Comparison of ENCODE assay signal across 1 cellular context in genomic region chr11:62542111-62542745, GRCh38.
TF ChIP-seq lines count a peak whose summit lies in the region.

No MANE protein-coding gene starts in this region.

TF ChIP-seq in WTC11, 78 proteins besides CTCF, POLR2A, EP300 and RAD21 (continued from another document):
- TF ChIP-seq USF1 (CRISPR knock-in tag; IDR thresholded peaks at IDR 0.05): no peak
- no peak for TF ChIP-seq SOX15 (CRISPR knock-in tag; IDR thresholded peaks at IDR 0.05)
- TF ChIP-seq JAZF1 (CRISPR knock-in tag; IDR thresholded peaks at IDR 0.05): no peak
- TF ChIP-seq, protein P1, sequence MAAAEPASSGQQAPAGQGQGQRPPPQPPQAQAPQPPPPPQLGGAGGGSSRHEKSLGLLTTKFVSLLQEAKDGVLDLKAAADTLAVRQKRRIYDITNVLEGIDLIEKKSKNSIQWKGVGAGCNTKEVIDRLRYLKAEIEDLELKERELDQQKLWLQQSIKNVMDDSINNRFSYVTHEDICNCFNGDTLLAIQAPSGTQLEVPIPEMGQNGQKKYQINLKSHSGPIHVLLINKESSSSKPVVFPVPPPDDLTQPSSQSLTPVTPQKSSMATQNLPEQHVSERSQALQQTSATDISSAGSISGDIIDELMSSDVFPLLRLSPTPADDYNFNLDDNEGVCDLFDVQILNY (CRISPR knock-in tag; IDR thresholded peaks at IDR 0.05): no peak
- no peak for TF ChIP-seq AR (CRISPR knock-in tag; IDR thresholded peaks at IDR 0.05)
- no peak for TF ChIP-seq E2F4 (CRISPR knock-in tag; IDR thresholded peaks at IDR 0.05; ENCODE audit: borderline replicate concordance, low read depth)
